In the genomic region with DNA sequence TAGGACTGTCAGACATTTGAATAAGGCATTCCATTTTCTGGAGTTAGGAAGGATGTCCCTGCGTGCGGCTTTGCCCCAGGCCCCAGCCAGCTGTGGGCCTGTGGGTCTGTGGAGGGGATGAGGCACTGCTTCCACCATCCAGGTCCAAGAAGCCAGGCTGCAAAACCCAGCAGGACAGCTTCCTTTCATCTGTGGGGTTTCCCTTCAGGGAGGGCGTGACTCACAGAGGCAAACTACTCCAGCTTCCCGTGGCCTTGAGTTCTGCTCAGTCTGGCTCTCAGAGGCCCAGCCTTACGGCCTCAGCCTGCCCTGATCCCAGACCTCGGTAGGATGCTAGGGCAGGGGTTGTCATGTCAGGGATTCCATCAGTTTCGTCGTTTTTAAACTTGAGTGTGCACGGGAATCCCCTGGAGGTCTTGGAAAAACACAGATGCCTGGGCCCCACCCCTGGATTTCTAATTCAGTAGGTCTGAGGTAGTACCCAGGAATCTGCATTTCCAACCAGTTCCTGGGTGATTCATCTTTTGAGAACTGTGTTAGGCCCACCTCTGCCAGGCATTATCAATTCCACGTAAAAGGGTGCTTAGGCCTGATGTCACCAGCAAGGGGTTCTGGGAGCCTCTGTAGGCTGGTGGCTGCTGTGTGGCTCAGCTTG, we compare ENCODE assay signal across 11 cellular contexts. TPM values are rescaled to one million over a fixed set of nuclear protein-coding genes. Genes with fewer than 3 reads are reported as not detected.
DNase-seq lines count a peak whose midpoint lies in the region; ATAC-seq and TF ChIP-seq lines count a peak whose summit lies in the region.
"Had no signal": no experiment of that assay in that cellular context is flagged by ENCODE, and none has a peak within 500 bp of the region (broad histone marks: within the 10 kb centered on the region; RNA-seq: fewer than 3 reads in every experiment).

No MANE protein-coding gene starts in this region.

- H2AFZ ChIP-seq in mammary epithelial cell (ENCODE audit: low read depth, low read length), result no peak overlapping the region

- TF ChIP-seq CTCF in mammary epithelial cell (conservative IDR thresholded peaks at IDR 0.05 in 1 of 2, IDR thresholded peaks at IDR 0.05 in 1 of 2; ENCODE audit: extremely low read depth in 1 of 2, insufficient read depth in 1 of 2, low read depth in 1 of 2, low read length in 2 of 2), result no peak
- no peak for TF ChIP-seq CTCF in MCF 10A (IDR thresholded peaks at IDR 0.05; ENCODE audit: unreplicated experiment)

- H3K79me2 ChIP-seq in mammary epithelial cell (ENCODE audit: insufficient read depth, low read length), result no peaks in the 10 kb centered on the region

- BruUV-seq in mammary epithelial cell (replicated peaks; lab: Mats Ljungman, UMichigan), result no TSS peak
- BruUV-seq in MCF 10A (replicated peaks; lab: Mats Ljungman, UMichigan), result no TSS peak

- no peak overlapping the region for H3K27ac ChIP-seq in mammary epithelial cell (ENCODE audit: insufficient read depth, low read depth, low read length)
- H3K27ac ChIP-seq in SJCRH30, result no peak overlapping the region

- H3K4me1 Mint-ChIP-seq in MCF 10A (ENCODE audit: insufficient read depth, unreplicated experiment), result no peaks in the 10 kb centered on the region
- peaks cover 27% of the 10 kb centered on the region for H3K4me1 Mint-ChIP-seq in stimulated activated naive CD8-positive, alpha-beta T cell treated with anti-CD3 and anti-CD28 coated beads, Interleukin-15, amount 100 ng/mL, for 72 hours
- peaks cover 21 to 36% (median 25%) of the 10 kb centered on the region in 3 donors for H3K4me1 Mint-ChIP-seq in T-cell

- no peak overlapping the region for H3K9ac ChIP-seq in mammary epithelial cell (ENCODE audit: insufficient read depth, low read length)

- no peaks in the 10 kb centered on the region for H4K20me1 ChIP-seq in mammary epithelial cell (ENCODE audit: insufficient read depth, low read length)

- ATAC-seq in stimulated activated naive CD8-positive, alpha-beta T cell treated with anti-CD3 and anti-CD28 coated beads, Interleukin-15, amount 100 ng/mL, for 72 hours, result peak; percentile 34
- ATAC-seq in T-cell (replicated peaks in 1 of 4) (no peak), HG03025 (IDR thresholded peaks at IDR 0.05; ENCODE audit: low FRiP score, unreplicated experiment) (no peak)

- H3K27me3 ChIP-seq in mammary epithelial cell (ENCODE audit: insufficient read depth, low read length) (no peaks in the 10 kb centered on the region), SJCRH30 (no peaks in the 10 kb centered on the region)
- H3K27me3 ChIP-seq: BE2C had no signal

- H3K27me3 Mint-ChIP-seq in MCF 10A (ENCODE audit: insufficient read depth, unreplicated experiment) (no peaks in the 10 kb centered on the region), T-cell (no peaks in the 10 kb centered on the region)
- H3K27me3 Mint-ChIP-seq in stimulated activated naive CD8-positive, alpha-beta T cell treated with anti-CD3 and anti-CD28 coated beads, Interleukin-15, amount 100 ng/mL, for 72 hours, result no peaks in the 10 kb centered on the region

- no peak overlapping the region for H3K4me2 ChIP-seq in mammary epithelial cell (ENCODE audit: insufficient read depth, low read depth, low read length)

- WGBS in mammary epithelial cell (ENCODE audit: low coverage, missing lambda C conversion rate), result 81% methylated on average over 9 of the region's 10 CpGs

- DNase-seq in mammary epithelial cell (peak; percentile 8), MCF 10A (ENCODE audit: unreplicated experiment) (no peak), SJCRH30 (peak; percentile 20 to 42), ecto neural progenitor cell (ENCODE audit: low spot score) (peak; percentile 29), T-cell (no peak), NCI-H1048 (lab: John Stamatoyannopoulos, UW) (no peak)
- DNase-seq in stimulated activated naive CD8-positive, alpha-beta T cell treated with anti-CD3 and anti-CD28 coated beads, Interleukin-15, amount 100 ng/mL, for 72 hours, result no peak
- DNase-seq: BE2C, NCI-H187 treated with DMSO at 0.1 percent for 48 hours had no signal

- H3K27ac Mint-ChIP-seq in MCF 10A (ENCODE audit: low read depth, unreplicated experiment) (no peak overlapping the region), T-cell (no peak overlapping the region)
- no peak overlapping the region for H3K27ac Mint-ChIP-seq in stimulated activated naive CD8-positive, alpha-beta T cell treated with anti-CD3 and anti-CD28 coated beads, Interleukin-15, amount 100 ng/mL, for 72 hours
- H3K27ac Mint-ChIP-seq: nephron had no signal

- POLR2A ChIA-PET in MCF 10A (lab: Yijun Ruan, JAX) (no interaction called here), T-cell (lab: Charles Lee) (no interaction called here)

- dilution Hi-C loops in mammary epithelial cell (cut with HindIII; ENCODE audit: low sequenced_read_pairs), result no loop called here

- H3K9me3 Mint-ChIP-seq in MCF 10A (ENCODE audit: unreplicated experiment) (no peaks in the 10 kb centered on the region), T-cell (no peaks in the 10 kb centered on the region)
- H3K9me3 Mint-ChIP-seq in stimulated activated naive CD8-positive, alpha-beta T cell treated with anti-CD3 and anti-CD28 coated beads, Interleukin-15, amount 100 ng/mL, for 72 hours, result no peaks in the 10 kb centered on the region
- H3K9me3 Mint-ChIP-seq: nephron had no signal

- in situ Hi-C loops in mammary epithelial cell (cut with MboI; ENCODE audit: low sequenced_read_pairs in 2 of 2), result no loop called here

- no peaks in the 10 kb centered on the region for H3K36me3 Mint-ChIP-seq in MCF 10A (ENCODE audit: insufficient read depth, unreplicated experiment)
- H3K36me3 Mint-ChIP-seq in T-cell, result no peaks in the 10 kb centered on the region

- H3K9me3 ChIP-seq in mammary epithelial cell (replicated peaks; ENCODE audit: insufficient read depth, low read length), result no peaks in the 10 kb centered on the region
- H3K9me3 ChIP-seq in SJCRH30 (replicated peaks), result no peaks in the 10 kb centered on the region
- H3K9me3 ChIP-seq: BE2C had no signal

- H3K4me1 ChIP-seq in mammary epithelial cell (ENCODE audit: insufficient read depth, low read length) (no peaks in the 10 kb centered on the region), SJCRH30 (no peaks in the 10 kb centered on the region)
- H3K4me1 ChIP-seq: BE2C had no signal

- no peak overlapping the region for H3K4me3 Mint-ChIP-seq in MCF 10A (ENCODE audit: unreplicated experiment)
- H3K4me3 Mint-ChIP-seq in stimulated activated naive CD8-positive, alpha-beta T cell treated with anti-CD3 and anti-CD28 coated beads, Interleukin-15, amount 100 ng/mL, for 72 hours, result no peak overlapping the region
- no peak overlapping the region for H3K4me3 Mint-ChIP-seq in T-cell
- H3K4me3 Mint-ChIP-seq: nephron had no signal

- H3K4me3 ChIP-seq in mammary epithelial cell (replicated peaks in 1 of 3; ENCODE audit: insufficient read depth in 1 of 3, low read depth in 2 of 3, low read length in 3 of 3) (no peak overlapping the region), SJCRH30 (no peak overlapping the region)

- CTCF ChIA-PET in mammary epithelial cell (lab: Charles Lee; ENCODE audit: low non-redundant PET) (no interaction called here), MCF 10A (lab: Yijun Ruan, JAX) (interaction anchor here (1.0 kb wide), 2 partner anchors 8 to 312 kb away, joined by 3 to 6 read pairs; no protein-coding TSS in a partner anchor), T-cell (lab: Charles Lee) (interaction anchor here in 1 of 2 donors (0.8 kb wide), 1 partner anchor 19 kb away, joined by 3 read pairs; no protein-coding TSS in a partner anchor)

- H3K36me3 ChIP-seq in mammary epithelial cell (ENCODE audit: insufficient read depth, low read length), result no peaks in the 10 kb centered on the region
- H3K36me3 ChIP-seq in SJCRH30, result no peaks in the 10 kb centered on the region
- H3K36me3 ChIP-seq: BE2C had no signal

- intact Hi-C loops in mammary epithelial cell (cut with micrococcal nuclease), result no loop called here
- intact Hi-C loops in MCF 10A (cut with micrococcal nuclease), result no loop called here

RNA-seq across cellular contexts. Expression of a gene that starts 32.3 kb away (rescaled TPM):
- total RNA-seq in mammary epithelial cell, result under 1 TPM; 0.17 to 0.35 TPM
- polyA plus RNA-seq in mammary epithelial cell, result 0.11 TPM
- polyA minus RNA-seq in mammary epithelial cell, result not detected
- 0.05 TPM in 1 of 2 replicates, not detected in the other for total RNA-seq in MCF 10A (2022)
- 0.79 and 0.91 TPM in 2 replicates for total RNA-seq in SJCRH30 (2014; rRNA removed; shearing (Covaris generic))
- 100 to 1,000 TPM in 1 of 5 donors, 10 to 100 TPM in 2, 1 to 10 TPM in 2; 7.6 to 133 (median 11.2) TPM for total RNA-seq in T-cell

Comparison
In these comparisons a context has a peak if more than half of its experiments do, and no peak if none do; other contexts are left out.
1. DNase-seq: peak in mammary epithelial cell (single experiment), SJCRH30 (2 of 2) and ecto neural progenitor cell (single experiment); none in MCF 10A (single experiment), stimulated activated naive CD8-positive, alpha-beta T cell treated with anti-CD3 and anti-CD28 coated beads, Interleukin-15, amount 100 ng/mL, for 72 hours (0 of 2), T-cell (0 of 34) and NCI-H1048 (single experiment).